Comparison of ENCODE assay signal across 13 cellular contexts in genomic region chr1:19336543-19336942, GRCh38. TPM values are rescaled to one million over a fixed set of nuclear protein-coding genes. Genes with fewer than 3 reads are reported as not detected.
A peak's percentile ranks its signal among the peaks of the same experiment; 100 is the strongest.
DNase-seq lines count a peak whose midpoint lies in the region; ATAC-seq, FAIRE-seq and TF ChIP-seq lines count a peak whose summit lies in the region.
"Had no signal": no experiment of that assay in that cellular context is flagged by ENCODE, and none has a peak within 500 bp of the region (broad histone marks: within the 10 kb centered on the region; RNA-seq: fewer than 3 reads in every experiment).

No MANE protein-coding gene starts in this region.

- H4K20me1 ChIP-seq in HepG2 (ENCODE audit: insufficient read depth, low read length) = no peaks in the 10 kb centered on the region

- peaks cover 4 to 9% of the 10 kb centered on the region in 2 experiments; a peak in 2 of 5 replicates for H3K36me3 ChIP-seq in HepG2 (replicated peaks in 1 of 2; ENCODE audit: control insufficient read depth in 1 of 2, insufficient read depth in 2 of 2, low read length in 2 of 2)
- H3K36me3 ChIP-seq: pancreas had no signal

- 77% methylated on average over 3 of the region's 7 CpGs for WGBS in HepG2 (ENCODE audit: low lambda C conversion rate)

- TF ChIP-seq POLR2A in HepG2 (IDR thresholded peaks at IDR 0.05; ENCODE audit: insufficient read depth in 1 of 2, low read depth in 2 of 2, low read length in 2 of 2) = no peak

- peak; percentile 11; the same call in 2 of the 3 replicates for ATAC-seq in HepG2
- ATAC-seq: pancreas had no signal

- no peak overlapping the region for H2AFZ ChIP-seq in HepG2 (ENCODE audit: low read length)

- H3K27me3 Mint-ChIP-seq in activated naive CD4-positive, alpha-beta T cell treated with anti-CD3 and anti-CD28 coated beads, Interleukin-2, amount 10 ng/mL, durations not matched to agents 7 days and 5 days = no peaks in the 10 kb centered on the region
- H3K27me3 Mint-ChIP-seq in activated T-cell treated with anti-CD3 and anti-CD28 coated beads, Interleukin-2, amount 50 U/mL, for 24 hours = no peaks in the 10 kb centered on the region
- no peaks in the 10 kb centered on the region for H3K27me3 Mint-ChIP-seq in stimulated activated naive CD8-positive, alpha-beta T cell treated with anti-CD3 and anti-CD28 coated beads, Interleukin-15, Interleukin-2, amounts not matched to agents 100 ng/mL and 50 ng/mL, for 24 hours
- no peaks in the 10 kb centered on the region for H3K27me3 Mint-ChIP-seq in CD14-positive monocyte (ENCODE audit: low read depth in 3 of 3)

- H3K79me2 ChIP-seq in HepG2 (ENCODE audit: insufficient read depth, low read length) = no peaks in the 10 kb centered on the region

- TF ChIP-seq CTCF in HepG2 (CRISPR knock-in tag; IDR thresholded peaks at IDR 0.05) (no peak), CD14-positive monocyte (IDR thresholded peaks at IDR 0.05) (no peak)

- intact Hi-C loops in HepG2 (cut with micrococcal nuclease; ENCODE audit: unreplicated experiment) (no loop called here), cardiac septum (cut with DNase I) (no loop called here), CD14-positive monocyte (cut with micrococcal nuclease) (no loop called here)

- no peak overlapping the region for H3K4me3 Mint-ChIP-seq in activated naive CD4-positive, alpha-beta T cell treated with anti-CD3 and anti-CD28 coated beads, Interleukin-2, amount 10 ng/mL, durations not matched to agents 7 days and 5 days
- H3K4me3 Mint-ChIP-seq in activated T-cell treated with anti-CD3 and anti-CD28 coated beads, Interleukin-2, amount 50 U/mL, for 24 hours = peak overlapping the region; percentile 38
- peak overlapping the region; percentile 7 for H3K4me3 Mint-ChIP-seq in stimulated activated naive CD8-positive, alpha-beta T cell treated with anti-CD3 and anti-CD28 coated beads, Interleukin-15, Interleukin-2, amounts not matched to agents 100 ng/mL and 50 ng/mL, for 24 hours
- H3K4me3 Mint-ChIP-seq in CD14-positive monocyte = no peak overlapping the region

- in situ Hi-C loops in HepG2 (cut with HindIII; ENCODE audit: extremely low pct_ligation_motif_present, low pct_unique_long_range_greater_than_20kb) = no loop called here

- H3K9me3 ChIP-seq in HepG2 (ENCODE audit: low read length) = no peaks in the 10 kb centered on the region
- H3K9me3 ChIP-seq: BLaER1 treated with 17β-estradiol and CSF1 and Interleukin-3, amounts not matched to agents 10 nM and 100 nM; pancreas; SJCRH30 had no signal

- POLR2A ChIA-PET in HepG2 (lab: Yijun Ruan, JAX) = no interaction called here

- DNase-seq in activated naive CD4-positive, alpha-beta T cell treated with Interleukin-2 at 50 U/mL for 16 hours = peak; percentile 64
- no peak for DNase-seq in activated naive CD4-positive, alpha-beta T cell treated with anti-CD3 and anti-CD28 coated beads, Interleukin-2, amount 10 ng/mL, durations not matched to agents 7 days and 5 days
- DNase-seq in activated T-cell treated with anti-CD3 and anti-CD28 coated beads, Interleukin-2, amount 50 U/mL, for 24 hours = peak; percentile 67
- DNase-seq in HepG2 (ENCODE audit: low spot score) = no peak
- DNase-seq in cardiac septum (ENCODE audit: low spot score) = no peak
- DNase-seq in GDM1 (lab: John Stamatoyannopoulos, UW) = no peak
- no peak for DNase-seq in CD14-positive monocyte (ENCODE audit: low spot score)
- DNase-seq: GOT3, NCI-H1694 treated with DMSO at 0.1 percent for 48 hours, SJCRH30 had no signal

- CTCF ChIA-PET in activated naive CD4-positive, alpha-beta T cell treated with anti-CD3 and anti-CD28 coated beads, Interleukin-2, amount 10 ng/mL, durations not matched to agents 7 days and 5 days (lab: Charles Lee) = no interaction called here
- CTCF ChIA-PET in HepG2 (lab: Yijun Ruan, JAX; ENCODE audit: low intra/inter-chr PET ratio, low total read pairs) = no interaction called here

- no peak overlapping the region for H3K27ac Mint-ChIP-seq in activated naive CD4-positive, alpha-beta T cell treated with anti-CD3 and anti-CD28 coated beads, Interleukin-2, amount 10 ng/mL, durations not matched to agents 7 days and 5 days
- peak overlapping the region; percentile 89 for H3K27ac Mint-ChIP-seq in activated T-cell treated with anti-CD3 and anti-CD28 coated beads, Interleukin-2, amount 50 U/mL, for 24 hours
- peak overlapping the region; percentile 87 for H3K27ac Mint-ChIP-seq in stimulated activated naive CD8-positive, alpha-beta T cell treated with anti-CD3 and anti-CD28 coated beads, Interleukin-15, Interleukin-2, amounts not matched to agents 100 ng/mL and 50 ng/mL, for 24 hours
- peak overlapping the region in 1 of 7 donors; percentile 75 for H3K27ac Mint-ChIP-seq in CD14-positive monocyte

- no peak overlapping the region for H3K4me3 ChIP-seq in HepG2 (replicated peaks in 1 of 3; ENCODE audit: insufficient read depth in 1 of 3, low read depth in 2 of 3, low read length in 3 of 3)
- H3K4me3 ChIP-seq: BLaER1 treated with 17β-estradiol and CSF1 and Interleukin-3, amounts not matched to agents 10 nM and 100 nM; pancreas; SJCRH30 had no signal

- no peak overlapping the region for H3K4me2 ChIP-seq in HepG2 (ENCODE audit: low read depth, low read length)

- H3K4me1 ChIP-seq in HepG2 (ENCODE audit: insufficient read depth, low read length) = peaks cover 40% of the 10 kb centered on the region
- H3K4me1 ChIP-seq: pancreas, SJCRH30 had no signal

- TF ChIP-seq RAD21 in HepG2 (CRISPR knock-in tag; IDR thresholded peaks at IDR 0.05) = no peak

- H3K4me1 Mint-ChIP-seq in activated naive CD4-positive, alpha-beta T cell treated with anti-CD3 and anti-CD28 coated beads, Interleukin-2, amount 10 ng/mL, durations not matched to agents 7 days and 5 days = no peaks in the 10 kb centered on the region
- H3K4me1 Mint-ChIP-seq in activated T-cell treated with anti-CD3 and anti-CD28 coated beads, Interleukin-2, amount 50 U/mL, for 24 hours (ENCODE audit: low read depth) = peaks cover 39% of the 10 kb centered on the region
- peaks cover 29% of the 10 kb centered on the region for H3K4me1 Mint-ChIP-seq in stimulated activated naive CD8-positive, alpha-beta T cell treated with anti-CD3 and anti-CD28 coated beads, Interleukin-15, Interleukin-2, amounts not matched to agents 100 ng/mL and 50 ng/mL, for 24 hours (ENCODE audit: low read depth)
- H3K4me1 Mint-ChIP-seq in CD14-positive monocyte = no peaks in the 10 kb centered on the region

- BruUV-seq in HepG2 (replicated peaks; lab: Mats Ljungman, UMichigan) = TSS peak; percentile 26

- no peak overlapping the region for H3K27ac ChIP-seq in HepG2 (ENCODE audit: extremely low read length, insufficient read depth, low read length)
- H3K27ac ChIP-seq: BLaER1 treated with 17β-estradiol and CSF1 and Interleukin-3, amounts not matched to agents 10 nM and 100 nM; pancreas; SJCRH30 had no signal

- H3K9me3 Mint-ChIP-seq in activated naive CD4-positive, alpha-beta T cell treated with anti-CD3 and anti-CD28 coated beads, Interleukin-2, amount 10 ng/mL, durations not matched to agents 7 days and 5 days = no peaks in the 10 kb centered on the region
- no peaks in the 10 kb centered on the region for H3K9me3 Mint-ChIP-seq in activated T-cell treated with anti-CD3 and anti-CD28 coated beads, Interleukin-2, amount 50 U/mL, for 24 hours
- H3K9me3 Mint-ChIP-seq in stimulated activated naive CD8-positive, alpha-beta T cell treated with anti-CD3 and anti-CD28 coated beads, Interleukin-15, Interleukin-2, amounts not matched to agents 100 ng/mL and 50 ng/mL, for 24 hours = no peaks in the 10 kb centered on the region
- peaks cover 0 to 3% (median 0%) of the 10 kb centered on the region in 7 donors for H3K9me3 Mint-ChIP-seq in CD14-positive monocyte

- FAIRE-seq in HepG2 (lab: Jason Lieb, UNC) = peak; percentile 18
- FAIRE-seq: pancreas had no signal

- no peaks in the 10 kb centered on the region for H3K27me3 ChIP-seq in HepG2 (ENCODE audit: control insufficient read depth in 1 of 2, insufficient read depth in 2 of 2, low read length in 2 of 2)
- H3K27me3 ChIP-seq: BLaER1 treated with 17β-estradiol and CSF1 and Interleukin-3, amounts not matched to agents 10 nM and 100 nM; pancreas; SJCRH30 had no signal

- peaks cover 22% of the 10 kb centered on the region for H3K36me3 Mint-ChIP-seq in activated naive CD4-positive, alpha-beta T cell treated with anti-CD3 and anti-CD28 coated beads, Interleukin-2, amount 10 ng/mL, durations not matched to agents 7 days and 5 days
- H3K36me3 Mint-ChIP-seq in activated T-cell treated with anti-CD3 and anti-CD28 coated beads, Interleukin-2, amount 50 U/mL, for 24 hours (ENCODE audit: low read depth) = peaks cover 41% of the 10 kb centered on the region
- peaks cover 22% of the 10 kb centered on the region for H3K36me3 Mint-ChIP-seq in stimulated activated naive CD8-positive, alpha-beta T cell treated with anti-CD3 and anti-CD28 coated beads, Interleukin-15, Interleukin-2, amounts not matched to agents 100 ng/mL and 50 ng/mL, for 24 hours (ENCODE audit: low read depth)
- peaks cover 36 to 55% of the 10 kb centered on the region in 2 donors for H3K36me3 Mint-ChIP-seq in CD14-positive monocyte

- TF ChIP-seq EP300 in HepG2 (IDR thresholded peaks at IDR 0.05; ENCODE audit: low read depth in 2 of 2, low read length in 2 of 2) = no peak
- TF ChIP-seq EP300 in HepG2 (CRISPR knock-in tag; IDR thresholded peaks at IDR 0.05; ENCODE audit: borderline replicate concordance) = no peak

- H3K9ac ChIP-seq in HepG2 (ENCODE audit: insufficient read depth, low read depth, low read length) = no peak overlapping the region
- H3K9ac ChIP-seq: BLaER1 treated with 17β-estradiol and CSF1 and Interleukin-3, amounts not matched to agents 10 nM and 100 nM had no signal

RNA-seq across cellular contexts. Expression of gene SLC66A1, which starts 24.4 kb away (rescaled TPM):
- 8.5 and 18.9 TPM in 2 replicates for total RNA-seq in HepG2 (2016; rRNA removed; fragmentation: Illumina TruSeq; extraction: Trizol)
- total RNA-seq in HepG2 (2016; cell fraction: cytosol; rRNA removed; fragmentation: Illumina TruSeq; extraction: Trizol; ENCODE audit: low read depth) = 4.6 and 5.7 TPM in 2 replicates
- total RNA-seq in HepG2 (2016; cell fraction: insoluble cytoplasmic fraction; rRNA removed; fragmentation: Illumina TruSeq; extraction: Trizol) = 9.7 and 20.6 TPM in 2 replicates
- 8.2 and 8.3 TPM in 2 replicates for total RNA-seq in HepG2 (2016; cell fraction: membrane; rRNA removed; fragmentation: Illumina TruSeq; extraction: Trizol)
- 17.2 and 20.6 TPM in 2 replicates for total RNA-seq in HepG2 (2016; cell fraction: nucleus; rRNA removed; fragmentation: Illumina TruSeq; extraction: Trizol)
- 15.4 and 24.4 TPM in 2 replicates for polyA plus RNA-seq in HepG2 (2011; rRNA removed)
- polyA plus RNA-seq in HepG2 (2011; cell fraction: cytosol; rRNA removed) = 15.0 and 19.6 TPM in 2 replicates
- 21.9 and 23.2 TPM in 2 replicates for polyA plus RNA-seq in HepG2 (2011; cell fraction: nucleus; rRNA removed)
- polyA plus RNA-seq in HepG2 (2012) = 8.6 and 10.0 TPM in 2 replicates
- polyA plus RNA-seq in HepG2 (2016; cell fraction: cytosol; fragmentation: Illumina TruSeq; extraction: Trizol; ENCODE audit: low read depth) = 4.3 and 5.7 TPM in 2 replicates
- 8.0 and 11.5 TPM in 2 replicates for polyA plus RNA-seq in HepG2 (2016; cell fraction: insoluble cytoplasmic fraction; fragmentation: Illumina TruSeq; extraction: Trizol; ENCODE audit: low read depth)
- polyA plus RNA-seq in HepG2 (2016; cell fraction: membrane; fragmentation: Illumina TruSeq; extraction: Trizol; ENCODE audit: low read depth) = 6.1 and 8.5 TPM in 2 replicates
- polyA plus RNA-seq in HepG2 (2016; cell fraction: nucleus; fragmentation: Illumina TruSeq; extraction: Trizol; ENCODE audit: insufficient read depth, low read depth) = 41.6 and 41.9 TPM in 2 replicates
- polyA minus RNA-seq in HepG2 (2011; rRNA and poly(A)+ RNA removed; ENCODE audit: low replicate concordance) = 17.2 and 31.0 TPM in 2 replicates
- 7.4 and 8.9 TPM in 2 replicates for polyA minus RNA-seq in HepG2 (2011; cell fraction: cytosol; rRNA and poly(A)+ RNA removed)
- polyA minus RNA-seq in HepG2 (2011; cell fraction: nucleus; rRNA and poly(A)+ RNA removed) = 9.9 and 11.1 TPM in 2 replicates
- 7.5 TPM for total RNA-seq in cardiac septum
- polyA plus RNA-seq in CD14-positive monocyte = 1 to 10 TPM; 9.1 to 9.7 TPM

RNA-seq across cellular contexts. Expression of gene AKR7A2, which starts 24.6 kb away (rescaled TPM):
- total RNA-seq in HepG2 (2016; rRNA removed; fragmentation: Illumina TruSeq; extraction: Trizol) = 75.6 and 91.8 TPM in 2 replicates
- 27.2 and 29.3 TPM in 2 replicates for total RNA-seq in HepG2 (2016; cell fraction: cytosol; rRNA removed; fragmentation: Illumina TruSeq; extraction: Trizol; ENCODE audit: low read depth)
- 75.1 and 91.3 TPM in 2 replicates for total RNA-seq in HepG2 (2016; cell fraction: insoluble cytoplasmic fraction; rRNA removed; fragmentation: Illumina TruSeq; extraction: Trizol)
- total RNA-seq in HepG2 (2016; cell fraction: membrane; rRNA removed; fragmentation: Illumina TruSeq; extraction: Trizol) = 38.5 and 45.3 TPM in 2 replicates
- total RNA-seq in HepG2 (2016; cell fraction: nucleus; rRNA removed; fragmentation: Illumina TruSeq; extraction: Trizol) = 31.9 and 40.6 TPM in 2 replicates
- 40.8 and 45.2 TPM in 2 replicates for polyA plus RNA-seq in HepG2 (2011; rRNA removed)
- polyA plus RNA-seq in HepG2 (2011; cell fraction: cytosol; rRNA removed) = 42.0 and 59.5 TPM in 2 replicates
- 20.7 and 23.1 TPM in 2 replicates for polyA plus RNA-seq in HepG2 (2011; cell fraction: nucleus; rRNA removed)
- 23.2 and 37.3 TPM in 2 replicates for polyA plus RNA-seq in HepG2 (2012)
- 30.5 and 33.1 TPM in 2 replicates for polyA plus RNA-seq in HepG2 (2016; cell fraction: cytosol; fragmentation: Illumina TruSeq; extraction: Trizol; ENCODE audit: low read depth)
- polyA plus RNA-seq in HepG2 (2016; cell fraction: insoluble cytoplasmic fraction; fragmentation: Illumina TruSeq; extraction: Trizol; ENCODE audit: low read depth) = 96.1 and 104 TPM in 2 replicates
- polyA plus RNA-seq in HepG2 (2016; cell fraction: membrane; fragmentation: Illumina TruSeq; extraction: Trizol; ENCODE audit: low read depth) = 33.3 and 38.2 TPM in 2 replicates
- polyA plus RNA-seq in HepG2 (2016; cell fraction: nucleus; fragmentation: Illumina TruSeq; extraction: Trizol; ENCODE audit: insufficient read depth, low read depth) = 46.3 and 53.6 TPM in 2 replicates
- 57.1 and 74.2 TPM in 2 replicates for polyA minus RNA-seq in HepG2 (2011; rRNA and poly(A)+ RNA removed; ENCODE audit: low replicate concordance)
- polyA minus RNA-seq in HepG2 (2011; cell fraction: cytosol; rRNA and poly(A)+ RNA removed) = 23.5 and 26.5 TPM in 2 replicates
- polyA minus RNA-seq in HepG2 (2011; cell fraction: nucleus; rRNA and poly(A)+ RNA removed) = 13.2 and 15.2 TPM in 2 replicates
- total RNA-seq in cardiac septum = 33.5 TPM
- 100 to 1,000 TPM in 1 of 2 donors, 10 to 100 TPM in 1; 89.3 to 117 TPM for polyA plus RNA-seq in CD14-positive monocyte

RNA-seq across cellular contexts. Expression of gene AKR7A3, which starts 48.0 kb away (rescaled TPM):
- 0.15 and 1.00 TPM in 2 replicates for total RNA-seq in HepG2 (2016; rRNA removed; fragmentation: Illumina TruSeq; extraction: Trizol)
- total RNA-seq in HepG2 (2016; cell fraction: cytosol; rRNA removed; fragmentation: Illumina TruSeq; extraction: Trizol; ENCODE audit: low read depth) = 0.18 TPM in 1 of 2 replicates, not detected in the other
- 0.21 and 0.71 TPM in 2 replicates for total RNA-seq in HepG2 (2016; cell fraction: insoluble cytoplasmic fraction; rRNA removed; fragmentation: Illumina TruSeq; extraction: Trizol)
- 0.28 and 0.46 TPM in 2 replicates for total RNA-seq in HepG2 (2016; cell fraction: membrane; rRNA removed; fragmentation: Illumina TruSeq; extraction: Trizol)
- 1.7 TPM in 2 replicates for total RNA-seq in HepG2 (2016; cell fraction: nucleus; rRNA removed; fragmentation: Illumina TruSeq; extraction: Trizol)
- 0.58 and 1.0 TPM in 2 replicates for polyA plus RNA-seq in HepG2 (2011; rRNA removed)
- polyA plus RNA-seq in HepG2 (2011; cell fraction: cytosol; rRNA removed) = 0.22 and 0.24 TPM in 2 replicates
- polyA plus RNA-seq in HepG2 (2011; cell fraction: nucleus; rRNA removed) = 4.2 and 5.2 TPM in 2 replicates
- polyA plus RNA-seq in HepG2 (2012) = 0.45 and 0.56 TPM in 2 replicates
- 0.25 and 0.31 TPM in 2 replicates for polyA plus RNA-seq in HepG2 (2016; cell fraction: cytosol; fragmentation: Illumina TruSeq; extraction: Trizol; ENCODE audit: low read depth)
- 0.17 and 0.23 TPM in 2 replicates for polyA plus RNA-seq in HepG2 (2016; cell fraction: insoluble cytoplasmic fraction; fragmentation: Illumina TruSeq; extraction: Trizol; ENCODE audit: low read depth)
- 0.11 and 0.15 TPM in 2 replicates for polyA plus RNA-seq in HepG2 (2016; cell fraction: membrane; fragmentation: Illumina TruSeq; extraction: Trizol; ENCODE audit: low read depth)
- polyA plus RNA-seq in HepG2 (2016; cell fraction: nucleus; fragmentation: Illumina TruSeq; extraction: Trizol; ENCODE audit: insufficient read depth, low read depth) = 4.0 and 5.6 TPM in 2 replicates
- 0.34 and 1.1 TPM in 2 replicates for polyA minus RNA-seq in HepG2 (2011; rRNA and poly(A)+ RNA removed; ENCODE audit: low replicate concordance)
- not detected in 2 replicates for polyA minus RNA-seq in HepG2 (2011; cell fraction: cytosol; rRNA and poly(A)+ RNA removed)
- 0.99 and 1.0 TPM in 2 replicates for polyA minus RNA-seq in HepG2 (2011; cell fraction: nucleus; rRNA and poly(A)+ RNA removed)
- total RNA-seq in cardiac septum = 0.32 TPM
- under 1 TPM in 1 of 2 donors, not detected in 1; 0.15 TPM for polyA plus RNA-seq in CD14-positive monocyte

Comparison
In these comparisons a context has a peak if more than half of its experiments do, and no peak if none do; other contexts are left out.
1. DNase-seq: peak in activated naive CD4-positive, alpha-beta T cell treated with Interleukin-2 at 50 U/mL for 16 hours (single experiment) and activated T-cell treated with anti-CD3 and anti-CD28 coated beads, Interleukin-2, amount 50 U/mL, for 24 hours (single experiment); none in activated naive CD4-positive, alpha-beta T cell treated with anti-CD3 and anti-CD28 coated beads, Interleukin-2, amount 10 ng/mL, durations not matched to agents 7 days and 5 days (single experiment), HepG2 (single experiment), cardiac septum (single experiment), GDM1 (single experiment) and CD14-positive monocyte (single experiment).
2. H3K4me3 Mint-ChIP-seq: peak in activated T-cell treated with anti-CD3 and anti-CD28 coated beads, Interleukin-2, amount 50 U/mL, for 24 hours (single experiment) and stimulated activated naive CD8-positive, alpha-beta T cell treated with anti-CD3 and anti-CD28 coated beads, Interleukin-15, Interleukin-2, amounts not matched to agents 100 ng/mL and 50 ng/mL, for 24 hours (single experiment); none in activated naive CD4-positive, alpha-beta T cell treated with anti-CD3 and anti-CD28 coated beads, Interleukin-2, amount 10 ng/mL, durations not matched to agents 7 days and 5 days (single experiment) and CD14-positive monocyte (0 of 2).